Comparison of ENCODE assay signal across 9 cellular contexts in the genomic region with DNA sequence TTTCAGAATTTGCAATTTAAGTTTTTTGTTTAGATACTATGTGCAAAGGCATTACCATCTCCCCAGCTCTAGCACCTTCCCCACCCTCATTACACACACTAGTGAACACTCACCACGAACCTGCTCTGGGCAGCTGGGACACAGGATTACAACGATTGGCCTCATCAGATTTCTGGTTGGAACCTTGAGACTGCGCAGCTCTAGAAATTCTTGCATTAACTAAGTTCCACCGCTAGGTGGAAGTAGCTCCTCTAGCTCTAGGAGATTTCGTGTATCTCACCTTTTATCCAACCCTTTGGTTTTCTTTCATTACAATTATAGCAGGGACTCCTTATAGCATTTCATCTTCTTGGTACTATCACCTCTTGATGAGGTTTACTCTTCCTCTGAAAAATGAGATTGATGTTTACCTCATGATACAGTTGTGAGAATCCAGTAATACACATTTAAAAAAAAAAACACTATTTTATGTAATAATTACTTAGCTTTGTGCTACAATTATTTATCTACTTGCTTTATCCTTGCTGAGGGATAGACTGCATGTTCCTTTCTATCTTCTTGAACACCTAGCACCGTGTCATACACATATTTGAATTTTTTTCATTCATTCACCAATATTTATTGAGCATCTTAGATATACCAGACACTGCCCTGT. TPM values are rescaled to one million over a fixed set of nuclear protein-coding genes. Genes with fewer than 3 reads are reported as not detected.
DNase-seq lines count a peak whose midpoint lies in the region; ATAC-seq and TF ChIP-seq lines count a peak whose summit lies in the region.
"Had no signal": no experiment of that assay in that cellular context is flagged by ENCODE, and none has a peak within 500 bp of the region (broad histone marks: within the 10 kb centered on the region; RNA-seq: fewer than 3 reads in every experiment).

No MANE protein-coding gene starts in this region.

- H3K27ac ChIP-seq in adrenal gland, result no peak overlapping the region

- H3K9me3 ChIP-seq in adrenal gland (replicated peaks in 1 of 3), result no peaks in the 10 kb centered on the region

- no peak for TF ChIP-seq POLR2A in adrenal gland (IDR thresholded peaks at IDR 0.05)

- peak; percentile 15 to 39 for DNase-seq in NOMO-1 (lab: John Stamatoyannopoulos, UW; ENCODE audit: unreplicated experiment in 2 of 2)
- DNase-seq in NOMO-1 treated with dmso at 0.1 percent for 144 hours (lab: John Stamatoyannopoulos, UW; ENCODE audit: unreplicated experiment), result no peak
- DNase-seq in NCI-H510A (lab: John Stamatoyannopoulos, UW), result peak; percentile 12
- peak; percentile 21 to 65 (median 24) for DNase-seq in adrenal gland
- DNase-seq in hepatic stellate cell (ENCODE audit: low spot score), result peak; percentile 13
- no peak for DNase-seq in stimulated activated effector memory CD8-positive, alpha-beta T cell treated with anti-CD3 and anti-CD28 coated beads, Interleukin-12 subunit alpha, Interleukin-12 subunit beta, amount 100 ng/mL, for 72 hours (ENCODE audit: low spot score in 2 of 2)

- no peaks in the 10 kb centered on the region for H3K36me3 Mint-ChIP-seq in stimulated activated effector memory CD8-positive, alpha-beta T cell treated with anti-CD3 and anti-CD28 coated beads, Interleukin-12 subunit alpha, Interleukin-12 subunit beta, amount 100 ng/mL, for 72 hours
- H3K36me3 Mint-ChIP-seq: CD8-positive, alpha-beta memory T cell had no signal

- H3K9me3 Mint-ChIP-seq in stimulated activated effector memory CD8-positive, alpha-beta T cell treated with anti-CD3 and anti-CD28 coated beads, Interleukin-12 subunit alpha, Interleukin-12 subunit beta, amount 100 ng/mL, for 72 hours, result no peaks in the 10 kb centered on the region
- H3K9me3 Mint-ChIP-seq: CD8-positive, alpha-beta memory T cell had no signal

- no peak overlapping the region for H3K27ac Mint-ChIP-seq in stimulated activated effector memory CD8-positive, alpha-beta T cell treated with anti-CD3 and anti-CD28 coated beads, Interleukin-12 subunit alpha, Interleukin-12 subunit beta, amount 100 ng/mL, for 72 hours
- H3K27ac Mint-ChIP-seq: CD8-positive, alpha-beta memory T cell had no signal

- WGBS in adrenal gland, 4 donors, result 6 to 14% (median 8%) methylated on average over 6 of the region's 6 CpGs

- TF ChIP-seq CTCF in adrenal gland (IDR thresholded peaks at IDR 0.05), result peak; percentile 73 to 82 (median 75)

- peaks cover 0 to 7% of the 10 kb centered on the region in 2 donors for H3K36me3 ChIP-seq in adrenal gland (replicated peaks in 1 of 2)

- no peaks in the 10 kb centered on the region for H3K27me3 ChIP-seq in adrenal gland

- ATAC-seq in GM21381 (IDR thresholded peaks at IDR 0.05; ENCODE audit: unreplicated experiment) (peak; percentile 96), HG03469 (IDR thresholded peaks at IDR 0.05; ENCODE audit: unreplicated experiment) (peak; percentile 95)
- peak; percentile 66 for ATAC-seq in stimulated activated effector memory CD8-positive, alpha-beta T cell treated with anti-CD3 and anti-CD28 coated beads, Interleukin-12 subunit alpha, Interleukin-12 subunit beta, amount 100 ng/mL, for 72 hours

- H3K4me1 Mint-ChIP-seq in stimulated activated effector memory CD8-positive, alpha-beta T cell treated with anti-CD3 and anti-CD28 coated beads, Interleukin-12 subunit alpha, Interleukin-12 subunit beta, amount 100 ng/mL, for 72 hours, result no peaks in the 10 kb centered on the region

- H3K4me3 Mint-ChIP-seq in stimulated activated effector memory CD8-positive, alpha-beta T cell treated with anti-CD3 and anti-CD28 coated beads, Interleukin-12 subunit alpha, Interleukin-12 subunit beta, amount 100 ng/mL, for 72 hours, result no peak overlapping the region
- H3K4me3 Mint-ChIP-seq: CD8-positive, alpha-beta memory T cell had no signal

- no peaks in the 10 kb centered on the region for H3K4me1 ChIP-seq in adrenal gland (replicated peaks in 1 of 2)

- no peak overlapping the region for H3K4me3 ChIP-seq in adrenal gland

- intact Hi-C loops in adrenal gland (cut with DNase I), result loop anchor here (5.0 kb wide), 2 partner anchors 122 to 138 kb away; no protein-coding TSS in a partner anchor

RNA-seq across cellular contexts. Expression of a gene that starts 28.7 kb away (rescaled TPM):
- 10 to 100 TPM; 24.4 to 79.0 (median 47.2) TPM for total RNA-seq in adrenal gland
- 10 to 100 TPM; 33.2 to 56.8 (median 33.6) TPM for polyA plus RNA-seq in adrenal gland
- polyA plus RNA-seq: CD8-positive, alpha-beta memory T cell had no signal

Comparison
In these comparisons a context has a peak if more than half of its experiments do, and no peak if none do; other contexts are left out.
1. DNase-seq: peak in NOMO-1 (2 of 2), NCI-H510A (single experiment), adrenal gland (7 of 7) and hepatic stellate cell (single experiment); none in NOMO-1 treated with dmso at 0.1 percent for 144 hours (single experiment) and stimulated activated effector memory CD8-positive, alpha-beta T cell treated with anti-CD3 and anti-CD28 coated beads, Interleukin-12 subunit alpha, Interleukin-12 subunit beta, amount 100 ng/mL, for 72 hours (0 of 2).
2. Peak in every context shown above with its lines, with median percentiles within 50 percentile points of each other: ATAC-seq.